Comparison of ENCODE assay signal across 9 cellular contexts in genomic region chr7:5625938-5626337, GRCh38. TPM values are rescaled to one million over a fixed set of nuclear protein-coding genes. Genes with fewer than 3 reads are reported as not detected.
DNase-seq lines count a peak whose midpoint lies in the region; TF ChIP-seq lines count a peak whose summit lies in the region.
"Had no signal": no experiment of that assay in that cellular context is flagged by ENCODE, and none has a peak within 500 bp of the region (broad histone marks: within the 10 kb centered on the region; RNA-seq: fewer than 3 reads in every experiment).

No MANE protein-coding gene starts in this region.

- peak overlapping the region; percentile 49 to 95 (median 67); a peak in 4 of 7 replicates for H3K27ac Mint-ChIP-seq in H9

- no peaks in the 10 kb centered on the region for H3K9me3 ChIP-seq in H9 (ENCODE audit: control insufficient read depth, low read depth, low read length)
- H3K9me3 ChIP-seq in ascending aorta = no peaks in the 10 kb centered on the region
- no peaks in the 10 kb centered on the region for H3K9me3 ChIP-seq in effector memory CD4-positive, alpha-beta T cell (ENCODE audit: control insufficient read depth, low read length)

- no peak overlapping the region for H2BK5ac ChIP-seq in H9 (ENCODE audit: insufficient read length, low read length)

- H3K56ac ChIP-seq in H9 (ENCODE audit: insufficient read length, low read depth, low read length) = no peak overlapping the region

- H3K4me3 ChIP-seq in ascending aorta = no peak overlapping the region
- no peak overlapping the region for H3K4me3 ChIP-seq in effector memory CD4-positive, alpha-beta T cell (ENCODE audit: insufficient read depth, low read depth, low read length, poor library complexity, severe bottlenecking)

- intact Hi-C loops in ascending aorta (cut with DNase I) = no loop called here

- H3K27ac ChIP-seq in H9 (ENCODE audit: insufficient read length, low read depth, low read length) (no peak overlapping the region), ascending aorta (peak overlapping the region; percentile 18 to 39)
- no peak overlapping the region for H3K27ac ChIP-seq in effector memory CD4-positive, alpha-beta T cell (ENCODE audit: insufficient read depth, low read length, poor library complexity, severe bottlenecking)
- H3K27ac ChIP-seq: KMS-11 had no signal

- no peaks in the 10 kb centered on the region for H3K9me3 Mint-ChIP-seq in H9

- peaks cover 6 to 30% (median 17%) of the 10 kb centered on the region in 3 experiments; a peak in 6 of 7 replicates for H3K36me3 Mint-ChIP-seq in H9 (ENCODE audit: insufficient read depth in 1 of 3, low read depth in 3 of 3)

- H2AK5ac ChIP-seq in H9 (ENCODE audit: insufficient read length, low read length) = no peak overlapping the region

- no peaks in the 10 kb centered on the region for H4K20me1 ChIP-seq in H9 (ENCODE audit: control insufficient read depth, insufficient read depth, insufficient read length)

- no peaks in the 10 kb centered on the region for H3K79me1 ChIP-seq in H9 (ENCODE audit: insufficient read depth, low read depth, low read length, poor library complexity, severe bottlenecking)

- no peak overlapping the region for H4K5ac ChIP-seq in H9 (ENCODE audit: insufficient read length, low read depth, low read length)

- H2BK20ac ChIP-seq in H9 (ENCODE audit: low read depth, low read length, poor library complexity, severe bottlenecking) = no peak overlapping the region

- H3K27me3 Mint-ChIP-seq in H9 (ENCODE audit: low read depth) = peaks cover 1% of the 10 kb centered on the region

- H3K36me3 ChIP-seq in ascending aorta = peaks cover 41 to 46% of the 10 kb centered on the region in 2 donors
- peaks cover 42% of the 10 kb centered on the region for H3K36me3 ChIP-seq in effector memory CD4-positive, alpha-beta T cell (ENCODE audit: control insufficient read depth, insufficient read depth, low read length)

- no peak overlapping the region for H2BK120ac ChIP-seq in H9 (ENCODE audit: low read depth, low read length, poor library complexity, severe bottlenecking)

- H3K9ac ChIP-seq in H9 (ENCODE audit: extremely low read depth, insufficient read length, low read length) = no peak overlapping the region
- H3K9ac ChIP-seq: KMS-11 had no signal

- no peak overlapping the region for H3K18ac ChIP-seq in H9 (ENCODE audit: insufficient read length, low read depth, low read length)

- no peak overlapping the region for H4K8ac ChIP-seq in H9 (replicated peaks; ENCODE audit: insufficient read length, low read depth, low read length)

- WGBS in H9 (ENCODE audit: extremely low coverage, insufficient read length, low lambda C conversion rate) = no CpG with 5 or more reads among the region's 1 CpG

- DNase-seq in AG08396 (ENCODE audit: low spot score) (peak; percentile 81), H9 (no peak), ascending aorta (ENCODE audit: low spot score in 2 of 2) (no peak), left kidney (ENCODE audit: low read depth, low spot score) (peak; percentile 37), cerebellar cortex (ENCODE audit: low spot score) (no peak), epidermal melanocyte (ENCODE audit: insufficient read length, low spot score) (no peak), SHP77 (lab: John Stamatoyannopoulos, UW) (no peak)
- DNase-seq in effector memory CD4-positive, alpha-beta T cell = no peak

- no peak overlapping the region for H3K4me2 ChIP-seq in H9 (ENCODE audit: insufficient read depth, insufficient read length, low read length)
- H3K4me2 ChIP-seq: KMS-11 had no signal

- H3K4ac ChIP-seq in H9 (ENCODE audit: low read depth, low read length) = no peak overlapping the region

- no peak overlapping the region for H3K14ac ChIP-seq in H9 (ENCODE audit: insufficient read depth, low read length)

- no peak overlapping the region for H2BK15ac ChIP-seq in H9 (ENCODE audit: low read depth, low read length)

- no peak overlapping the region for H3K23ac ChIP-seq in H9 (ENCODE audit: insufficient read length, low read depth, low read length)

- no peak for TF ChIP-seq CTCF in H9 (conservative IDR thresholded peaks at IDR 0.05)
- TF ChIP-seq CTCF in ascending aorta (IDR thresholded peaks at IDR 0.05) = peak in 1 of 3 experiments; percentile 4

- no peaks in the 10 kb centered on the region for H3K79me2 ChIP-seq in H9 (ENCODE audit: insufficient read depth, low read length)

- no peak overlapping the region for H2BK12ac ChIP-seq in H9 (ENCODE audit: insufficient read length, low read depth, low read length)

- H3K23me2 ChIP-seq in H9 (ENCODE audit: insufficient read length, low read depth, low read length, poor library complexity, severe bottlenecking) = no peaks in the 10 kb centered on the region

- no peak overlapping the region for H2AFZ ChIP-seq in H9 (ENCODE audit: low read length)

- no peaks in the 10 kb centered on the region for H3K27me3 ChIP-seq in H9 (ENCODE audit: insufficient read depth, low read length)
- H3K27me3 ChIP-seq in ascending aorta = no peaks in the 10 kb centered on the region
- no peaks in the 10 kb centered on the region for H3K27me3 ChIP-seq in effector memory CD4-positive, alpha-beta T cell (replicated peaks; ENCODE audit: control insufficient read depth, insufficient read depth, low read length, poor library complexity, severe bottlenecking)

- H3T11ph ChIP-seq in H9 (ENCODE audit: low read length) = no peak overlapping the region

- no peak overlapping the region for H3K4me3 Mint-ChIP-seq in H9

- peaks cover 5% of the 10 kb centered on the region for H3K4me1 ChIP-seq in H9 (ENCODE audit: insufficient read depth, low read length)
- H3K4me1 ChIP-seq in ascending aorta = peaks cover 6 to 11% of the 10 kb centered on the region in 2 donors
- peaks cover 9% of the 10 kb centered on the region for H3K4me1 ChIP-seq in effector memory CD4-positive, alpha-beta T cell (ENCODE audit: control insufficient read depth, insufficient read depth, low read length, poor library complexity, severe bottlenecking)

- H3K4me1 Mint-ChIP-seq in H9 = peaks cover 16 to 22% of the 10 kb centered on the region in 2 experiments

- no peak overlapping the region for H4K91ac ChIP-seq in H9 (ENCODE audit: insufficient read length, low read depth, low read length)

RNA-seq across cellular contexts. Expression of gene FSCN1, which starts 33.3 kb away (rescaled TPM):
- total RNA-seq in H9 (2021) (293 and 302 TPM in 2 replicates), ascending aorta (129 TPM)

Comparison
In these comparisons a context has a peak if more than half of its experiments do, and no peak if none do; other contexts are left out.
1. DNase-seq: peak in AG08396 (single experiment) and left kidney (single experiment); none in H9 (single experiment), ascending aorta (0 of 2), effector memory CD4-positive, alpha-beta T cell (0 of 3), cerebellar cortex (single experiment), epidermal melanocyte (single experiment) and SHP77 (0 of 2).
2. H3K27ac ChIP-seq: peak in ascending aorta (2 of 2); none in H9 (single experiment) and effector memory CD4-positive, alpha-beta T cell (single experiment).